In the genomic region with DNA sequence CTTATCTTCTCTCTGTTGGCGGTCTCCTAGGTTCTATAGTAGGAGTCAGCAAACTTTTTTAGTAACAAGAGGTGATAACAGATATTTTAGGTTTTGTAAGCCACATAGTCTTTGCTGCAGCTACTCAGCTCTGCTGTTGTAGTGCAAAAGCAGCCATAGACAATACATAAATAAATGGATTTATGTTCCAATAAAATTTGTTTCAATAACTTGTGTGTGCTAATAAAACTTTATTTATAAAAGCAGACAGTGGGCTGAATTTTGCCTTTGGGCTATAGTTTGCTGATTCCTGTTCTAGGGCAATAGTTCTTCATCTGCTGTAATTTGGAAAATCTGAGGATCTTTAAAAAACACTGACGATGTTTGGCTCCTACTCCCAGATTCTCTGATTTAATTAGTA, we compare ENCODE assay signal across 7 cellular contexts.
"Had no signal": no experiment of that assay in that cellular context is flagged by ENCODE, and none has a peak within 500 bp of the region (broad histone marks: within the 10 kb centered on the region; RNA-seq: fewer than 3 reads in every experiment).

No MANE protein-coding gene starts in this region.

- DNase-seq: IMR-90, KBM-7, KG1 had no signal

- ATAC-seq: HepG2 had no signal

- H3K4me1 Mint-ChIP-seq: IgD-negative memory B cell had no signal

- H3K4me3 Mint-ChIP-seq: IgD-negative memory B cell had no signal

- FAIRE-seq: HepG2, HTR-8/SVneo had no signal

- H3K27me3 Mint-ChIP-seq: IgD-negative memory B cell had no signal

- H3K36me3 Mint-ChIP-seq: IgD-negative memory B cell had no signal

- H3K27ac ChIP-seq: HL-60 had no signal
